Comparison of ENCODE assay signal across 2 cellular contexts in the genomic region with DNA sequence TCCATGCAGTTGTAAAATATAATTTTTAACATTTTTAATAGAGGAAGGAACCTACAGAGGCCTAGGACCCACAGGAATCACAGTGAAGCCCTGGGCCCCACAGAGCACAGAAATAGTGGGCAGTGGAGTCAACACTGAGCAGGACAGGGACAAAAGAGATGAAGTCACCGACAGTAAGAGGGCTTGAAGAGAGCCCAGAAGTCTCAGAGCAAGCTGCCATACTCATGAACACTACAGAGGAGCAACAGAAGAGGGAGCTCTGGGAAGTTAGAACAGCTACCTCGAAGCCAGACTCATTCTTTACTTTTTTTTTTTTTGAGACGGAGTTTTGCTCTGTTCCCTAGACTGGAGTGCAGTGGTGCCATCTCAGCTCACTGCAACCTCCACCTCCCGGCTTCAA.
TF ChIP-seq lines count a peak whose summit lies in the region.

No MANE protein-coding gene starts in this region.

TF ChIP-seq in WTC11, 78 proteins besides CTCF, POLR2A, EP300 and RAD21:
- TF ChIP-seq KAT7 (CRISPR knock-in tag; IDR thresholded peaks at IDR 0.05; ENCODE audit: borderline replicate concordance) = no peak
- TF ChIP-seq, protein P1, sequence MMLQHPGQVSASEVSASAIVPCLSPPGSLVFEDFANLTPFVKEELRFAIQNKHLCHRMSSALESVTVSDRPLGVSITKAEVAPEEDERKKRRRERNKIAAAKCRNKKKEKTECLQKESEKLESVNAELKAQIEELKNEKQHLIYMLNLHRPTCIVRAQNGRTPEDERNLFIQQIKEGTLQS (CRISPR knock-in tag; conservative IDR thresholded peaks at IDR 0.05) = no peak
- no peak for TF ChIP-seq MYBL2 (CRISPR knock-in tag; IDR thresholded peaks at IDR 0.05)
- TF ChIP-seq, protein P2, sequence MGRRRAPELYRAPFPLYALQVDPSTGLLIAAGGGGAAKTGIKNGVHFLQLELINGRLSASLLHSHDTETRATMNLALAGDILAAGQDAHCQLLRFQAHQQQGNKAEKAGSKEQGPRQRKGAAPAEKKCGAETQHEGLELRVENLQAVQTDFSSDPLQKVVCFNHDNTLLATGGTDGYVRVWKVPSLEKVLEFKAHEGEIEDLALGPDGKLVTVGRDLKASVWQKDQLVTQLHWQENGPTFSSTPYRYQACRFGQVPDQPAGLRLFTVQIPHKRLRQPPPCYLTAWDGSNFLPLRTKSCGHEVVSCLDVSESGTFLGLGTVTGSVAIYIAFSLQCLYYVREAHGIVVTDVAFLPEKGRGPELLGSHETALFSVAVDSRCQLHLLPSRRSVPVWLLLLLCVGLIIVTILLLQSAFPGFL (CRISPR knock-in tag; IDR thresholded peaks at IDR 0.05; ENCODE audit: borderline replicate concordance) = no peak
- TF ChIP-seq HMGA2 (CRISPR knock-in tag; IDR thresholded peaks at IDR 0.05) = no peak
- no peak for TF ChIP-seq PRRX2 (CRISPR knock-in tag; IDR thresholded peaks at IDR 0.05)
- TF ChIP-seq, protein P3, sequence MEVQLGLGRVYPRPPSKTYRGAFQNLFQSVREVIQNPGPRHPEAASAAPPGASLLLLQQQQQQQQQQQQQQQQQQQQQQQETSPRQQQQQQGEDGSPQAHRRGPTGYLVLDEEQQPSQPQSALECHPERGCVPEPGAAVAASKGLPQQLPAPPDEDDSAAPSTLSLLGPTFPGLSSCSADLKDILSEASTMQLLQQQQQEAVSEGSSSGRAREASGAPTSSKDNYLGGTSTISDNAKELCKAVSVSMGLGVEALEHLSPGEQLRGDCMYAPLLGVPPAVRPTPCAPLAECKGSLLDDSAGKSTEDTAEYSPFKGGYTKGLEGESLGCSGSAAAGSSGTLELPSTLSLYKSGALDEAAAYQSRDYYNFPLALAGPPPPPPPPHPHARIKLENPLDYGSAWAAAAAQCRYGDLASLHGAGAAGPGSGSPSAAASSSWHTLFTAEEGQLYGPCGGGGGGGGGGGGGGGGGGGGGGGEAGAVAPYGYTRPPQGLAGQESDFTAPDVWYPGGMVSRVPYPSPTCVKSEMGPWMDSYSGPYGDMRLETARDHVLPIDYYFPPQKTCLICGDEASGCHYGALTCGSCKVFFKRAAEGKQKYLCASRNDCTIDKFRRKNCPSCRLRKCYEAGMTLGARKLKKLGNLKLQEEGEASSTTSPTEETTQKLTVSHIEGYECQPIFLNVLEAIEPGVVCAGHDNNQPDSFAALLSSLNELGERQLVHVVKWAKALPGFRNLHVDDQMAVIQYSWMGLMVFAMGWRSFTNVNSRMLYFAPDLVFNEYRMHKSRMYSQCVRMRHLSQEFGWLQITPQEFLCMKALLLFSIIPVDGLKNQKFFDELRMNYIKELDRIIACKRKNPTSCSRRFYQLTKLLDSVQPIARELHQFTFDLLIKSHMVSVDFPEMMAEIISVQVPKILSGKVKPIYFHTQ (CRISPR knock-in tag; IDR thresholded peaks at IDR 0.05) = no peak
- TF ChIP-seq, protein P4, sequence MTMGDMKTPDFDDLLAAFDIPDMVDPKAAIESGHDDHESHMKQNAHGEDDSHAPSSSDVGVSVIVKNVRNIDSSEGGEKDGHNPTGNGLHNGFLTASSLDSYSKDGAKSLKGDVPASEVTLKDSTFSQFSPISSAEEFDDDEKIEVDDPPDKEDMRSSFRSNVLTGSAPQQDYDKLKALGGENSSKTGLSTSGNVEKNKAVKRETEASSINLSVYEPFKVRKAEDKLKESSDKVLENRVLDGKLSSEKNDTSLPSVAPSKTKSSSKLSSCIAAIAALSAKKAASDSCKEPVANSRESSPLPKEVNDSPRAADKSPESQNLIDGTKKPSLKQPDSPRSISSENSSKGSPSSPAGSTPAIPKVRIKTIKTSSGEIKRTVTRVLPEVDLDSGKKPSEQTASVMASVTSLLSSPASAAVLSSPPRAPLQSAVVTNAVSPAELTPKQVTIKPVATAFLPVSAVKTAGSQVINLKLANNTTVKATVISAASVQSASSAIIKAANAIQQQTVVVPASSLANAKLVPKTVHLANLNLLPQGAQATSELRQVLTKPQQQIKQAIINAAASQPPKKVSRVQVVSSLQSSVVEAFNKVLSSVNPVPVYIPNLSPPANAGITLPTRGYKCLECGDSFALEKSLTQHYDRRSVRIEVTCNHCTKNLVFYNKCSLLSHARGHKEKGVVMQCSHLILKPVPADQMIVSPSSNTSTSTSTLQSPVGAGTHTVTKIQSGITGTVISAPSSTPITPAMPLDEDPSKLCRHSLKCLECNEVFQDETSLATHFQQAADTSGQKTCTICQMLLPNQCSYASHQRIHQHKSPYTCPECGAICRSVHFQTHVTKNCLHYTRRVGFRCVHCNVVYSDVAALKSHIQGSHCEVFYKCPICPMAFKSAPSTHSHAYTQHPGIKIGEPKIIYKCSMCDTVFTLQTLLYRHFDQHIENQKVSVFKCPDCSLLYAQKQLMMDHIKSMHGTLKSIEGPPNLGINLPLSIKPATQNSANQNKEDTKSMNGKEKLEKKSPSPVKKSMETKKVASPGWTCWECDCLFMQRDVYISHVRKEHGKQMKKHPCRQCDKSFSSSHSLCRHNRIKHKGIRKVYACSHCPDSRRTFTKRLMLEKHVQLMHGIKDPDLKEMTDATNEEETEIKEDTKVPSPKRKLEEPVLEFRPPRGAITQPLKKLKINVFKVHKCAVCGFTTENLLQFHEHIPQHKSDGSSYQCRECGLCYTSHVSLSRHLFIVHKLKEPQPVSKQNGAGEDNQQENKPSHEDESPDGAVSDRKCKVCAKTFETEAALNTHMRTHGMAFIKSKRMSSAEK (CRISPR knock-in tag; IDR thresholded peaks at IDR 0.05; ENCODE audit: borderline replicate concordance) = no peak
- no peak for TF ChIP-seq ZNF317 (CRISPR knock-in tag; IDR thresholded peaks at IDR 0.05; ENCODE audit: borderline replicate concordance, low read depth)
- no peak for TF ChIP-seq RELA (CRISPR knock-in tag; IDR thresholded peaks at IDR 0.05; ENCODE audit: borderline replicate concordance)
- TF ChIP-seq, protein P5, sequence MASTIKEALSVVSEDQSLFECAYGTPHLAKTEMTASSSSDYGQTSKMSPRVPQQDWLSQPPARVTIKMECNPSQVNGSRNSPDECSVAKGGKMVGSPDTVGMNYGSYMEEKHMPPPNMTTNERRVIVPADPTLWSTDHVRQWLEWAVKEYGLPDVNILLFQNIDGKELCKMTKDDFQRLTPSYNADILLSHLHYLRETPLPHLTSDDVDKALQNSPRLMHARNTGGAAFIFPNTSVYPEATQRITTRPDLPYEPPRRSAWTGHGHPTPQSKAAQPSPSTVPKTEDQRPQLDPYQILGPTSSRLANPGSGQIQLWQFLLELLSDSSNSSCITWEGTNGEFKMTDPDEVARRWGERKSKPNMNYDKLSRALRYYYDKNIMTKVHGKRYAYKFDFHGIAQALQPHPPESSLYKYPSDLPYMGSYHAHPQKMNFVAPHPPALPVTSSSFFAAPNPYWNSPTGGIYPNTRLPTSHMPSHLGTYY (CRISPR knock-in tag; IDR thresholded peaks at IDR 0.05) = no peak
- no peak for TF ChIP-seq ZNF263 (CRISPR knock-in tag; IDR thresholded peaks at IDR 0.05; ENCODE audit: low read depth)
- no peak for TF ChIP-seq RORB (CRISPR knock-in tag; IDR thresholded peaks at IDR 0.05)
- no peak for TF ChIP-seq CREB1 (CRISPR knock-in tag; IDR thresholded peaks at IDR 0.05)
- TF ChIP-seq, protein P6, sequence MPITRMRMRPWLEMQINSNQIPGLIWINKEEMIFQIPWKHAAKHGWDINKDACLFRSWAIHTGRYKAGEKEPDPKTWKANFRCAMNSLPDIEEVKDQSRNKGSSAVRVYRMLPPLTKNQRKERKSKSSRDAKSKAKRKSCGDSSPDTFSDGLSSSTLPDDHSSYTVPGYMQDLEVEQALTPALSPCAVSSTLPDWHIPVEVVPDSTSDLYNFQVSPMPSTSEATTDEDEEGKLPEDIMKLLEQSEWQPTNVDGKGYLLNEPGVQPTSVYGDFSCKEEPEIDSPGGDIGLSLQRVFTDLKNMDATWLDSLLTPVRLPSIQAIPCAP (CRISPR knock-in tag; IDR thresholded peaks at IDR 0.05) = no peak
- TF ChIP-seq NFYB (CRISPR knock-in tag; conservative IDR thresholded peaks at IDR 0.05; ENCODE audit: low read depth) = no peak

TF ChIP-seq in H1, 55 proteins besides CTCF, POLR2A, EP300 and RAD21:
- TF ChIP-seq KDM4A (IDR thresholded peaks at IDR 0.05; ENCODE audit: low read depth, low read length, severe bottlenecking) = no peak
- TF ChIP-seq TAF7 (optimal IDR thresholded peaks at IDR 0.05; ENCODE audit: borderline replicate concordance, low read depth, low read length) = no peak
- TF ChIP-seq KDM5A (IDR thresholded peaks at IDR 0.05; ENCODE audit: low read length) = no peak
TF ChIP-seq in H1: peak in this region for 0.
